35 cellular contexts compared by ENCODE assay signal in genomic region chr3:107947203-107947602, GRCh38.
DNase-seq lines count a peak whose midpoint lies in the region; ATAC-seq, FAIRE-seq and TF ChIP-seq lines count a peak whose summit lies in the region.
"Had no signal": no experiment of that assay in that cellular context is flagged by ENCODE, and none has a peak within 500 bp of the region (broad histone marks: within the 10 kb centered on the region; RNA-seq: fewer than 3 reads in every experiment).

No MANE protein-coding gene starts in this region.

- H3K9ac ChIP-seq in HepG2 (ENCODE audit: insufficient read depth, low read depth, low read length) (no peak overlapping the region), IMR-90 (ENCODE audit: low read depth, low read length) (no peak overlapping the region), K562 (ENCODE audit: insufficient read depth in 1 of 2, low read depth in 2 of 2, low read length in 2 of 2) (no peak overlapping the region)
- H3K9ac ChIP-seq: BLaER1; BLaER1 treated with 17β-estradiol and CSF1 and Interleukin-3, amounts not matched to agents 10 nM and 100 nM had no signal

- H3K79me2 ChIP-seq in HepG2 (ENCODE audit: insufficient read depth, low read length) (no peaks in the 10 kb centered on the region), K562 (ENCODE audit: control insufficient read depth, insufficient read depth, low read length) (no peaks in the 10 kb centered on the region)

- no peak overlapping the region for H4K5ac ChIP-seq in IMR-90 (ENCODE audit: low read depth, low read length)

- CTCF ChIA-PET in HepG2 (lab: Yijun Ruan, JAX; ENCODE audit: low intra/inter-chr PET ratio, low total read pairs): no interaction called here
- CTCF ChIA-PET in A549 (lab: Yijun Ruan, JAX): interaction anchor here (0.7 to 1.1 kb wide), 3 partner anchors 14 to 531 kb away, joined by 3 to 9 read pairs (median 3); no protein-coding TSS in a partner anchor
- CTCF ChIA-PET in IMR-90 (lab: Yijun Ruan, JAX): no interaction called here
- CTCF ChIA-PET in K562 (lab: Yijun Ruan, JAX; ENCODE audit: low intra/inter-chr PET ratio): no interaction called here
- CTCF ChIA-PET in WTC11 (lab: Charles Lee): interaction anchor here (0.6 to 1.0 kb wide), 2 partner anchors 167 to 256 kb away, joined by 3 read pairs; no protein-coding TSS in a partner anchor

- H2AK9ac ChIP-seq in IMR-90 (replicated peaks; ENCODE audit: low read depth, low read length, poor library complexity): no peak overlapping the region

- DNase-seq in HepG2 (ENCODE audit: low spot score) (no peak), right lobe of liver (no peak), A549 (ENCODE audit: low read depth in 1 of 2, low spot score in 1 of 2) (no peak), IMR-90 (no peak), K562 (ENCODE audit: extremely low read depth in 1 of 4, low spot score in 3 of 4) (no peak), WTC11 (ENCODE audit: low spot score) (no peak), hippocampal formation (lab: John Stamatoyannopoulos, UW) (no peak)
- DNase-seq in NK-92 treated with Interleukin-12 subunit alpha and Interleukin-12 subunit beta, amount 100 ng/mL, for 24 hours (lab: John Stamatoyannopoulos, UW): no peak
- DNase-seq: 8988T; ACHN; AML-193; BE2C; C1 segment of cervical spinal cord; Caco-2; Calu3; CD4-positive, alpha-beta memory T cell; CD4-positive, alpha-beta T cell; CD4-positive, CD25-positive, alpha-beta regulatory T cell; CD8-positive, alpha-beta memory T cell; CD8-positive, alpha-beta T cell; COR-L47; DMS 273 treated with DMSO at 0.1 percent for 48 hours; DMS153; DMS79; DMS79 treated with DMSO at 0.1 percent for 48 hours; DND-41; EL had no signal

- no peak overlapping the region for H3K27ac Mint-ChIP-seq in WTC11
- H3K27ac Mint-ChIP-seq: B cell; CD14-positive monocyte; CD4-positive, alpha-beta T cell; CD4-positive, CD25-positive, alpha-beta regulatory T cell; CD8-positive, alpha-beta memory T cell; CD8-positive, alpha-beta T cell had no signal

- H3K27me3 ChIP-seq in HepG2 (ENCODE audit: control insufficient read depth in 1 of 2, insufficient read depth in 2 of 2, low read length in 2 of 2) (peaks cover 0 to 11% of the 10 kb centered on the region in 2 experiments; a peak in 1 of 5 replicates), right lobe of liver (no peaks in the 10 kb centered on the region), IMR-90 (ENCODE audit: control insufficient read depth, insufficient read depth, low read length) (peaks cover 2% of the 10 kb centered on the region), K562 (ENCODE audit: control insufficient read depth in 2 of 2, insufficient read depth in 2 of 2, low read length in 2 of 2) (no peaks in the 10 kb centered on the region)
- H3K27me3 ChIP-seq: BE2C; BLaER1; BLaER1 treated with 17β-estradiol and CSF1 and Interleukin-3, amounts not matched to agents 10 nM and 100 nM had no signal

- no peak overlapping the region for H3K27ac ChIP-seq in HepG2 (ENCODE audit: extremely low read length, insufficient read depth, low read length)
- H3K27ac ChIP-seq in right lobe of liver: no peak overlapping the region
- no peak overlapping the region for H3K27ac ChIP-seq in A549
- H3K27ac ChIP-seq in IMR-90 (ENCODE audit: insufficient read depth, low read length): no peak overlapping the region
- no peak overlapping the region for H3K27ac ChIP-seq in K562 (ENCODE audit: extremely low read depth, low read depth, low read length)
- H3K27ac ChIP-seq: 22Rv1; BLaER1; BLaER1 treated with 17β-estradiol and CSF1 and Interleukin-3, amounts not matched to agents 10 nM and 100 nM; C4-2B had no signal

- no peak overlapping the region for H2BK20ac ChIP-seq in IMR-90 (ENCODE audit: low read depth, low read length)

- no peaks in the 10 kb centered on the region for H3K27me3 Mint-ChIP-seq in WTC11 (ENCODE audit: low read depth)
- H3K27me3 Mint-ChIP-seq: CD4-positive, alpha-beta T cell; CD4-positive, CD25-positive, alpha-beta regulatory T cell had no signal

- no peak overlapping the region for H3K4me3 ChIP-seq in HepG2 (replicated peaks in 1 of 3; ENCODE audit: insufficient read depth in 1 of 3, low read depth in 2 of 3, low read length in 3 of 3)
- H3K4me3 ChIP-seq in right lobe of liver: no peak overlapping the region
- H3K4me3 ChIP-seq in A549: no peak overlapping the region
- no peak overlapping the region for H3K4me3 ChIP-seq in IMR-90 (ENCODE audit: insufficient read depth, low read depth, low read length)
- H3K4me3 ChIP-seq in K562: no peak overlapping the region
- H3K4me3 ChIP-seq: BLaER1; BLaER1 treated with 17β-estradiol and CSF1 and Interleukin-3, amounts not matched to agents 10 nM and 100 nM had no signal

- peaks cover 4% of the 10 kb centered on the region for H3K9me3 Mint-ChIP-seq in WTC11
- H3K9me3 Mint-ChIP-seq: CD4-positive, alpha-beta T cell; CD8-positive, alpha-beta memory T cell; CD8-positive, alpha-beta T cell had no signal

- H3K4me1 ChIP-seq in HepG2 (ENCODE audit: insufficient read depth, low read length) (no peaks in the 10 kb centered on the region), right lobe of liver (no peaks in the 10 kb centered on the region), A549 (no peaks in the 10 kb centered on the region), IMR-90 (ENCODE audit: control insufficient read depth, insufficient read depth, low read length) (no peaks in the 10 kb centered on the region), K562 (replicated peaks in 1 of 2; ENCODE audit: control insufficient read depth in 2 of 2, insufficient read depth in 2 of 2, low read length in 2 of 2) (no peaks in the 10 kb centered on the region)
- H3K4me1 ChIP-seq: BE2C, Caco-2 had no signal

- no peaks in the 10 kb centered on the region for H3K36me3 Mint-ChIP-seq in WTC11
- H3K36me3 Mint-ChIP-seq: CD4-positive, alpha-beta memory T cell; CD4-positive, CD25-positive, alpha-beta regulatory T cell; CD8-positive, alpha-beta T cell had no signal

- TF ChIP-seq POLR2A in HepG2 (IDR thresholded peaks at IDR 0.05; ENCODE audit: insufficient read depth in 1 of 2, low read depth in 2 of 2, low read length in 2 of 2): no peak
- TF ChIP-seq POLR2A in right lobe of liver (IDR thresholded peaks at IDR 0.05): no peak
- no peak for TF ChIP-seq POLR2A in A549 (IDR thresholded peaks at IDR 0.05; ENCODE audit: low read length)
- no peak for TF ChIP-seq POLR2A in IMR-90 (IDR thresholded peaks at IDR 0.05; ENCODE audit: low read depth, low read length)
- no peak for TF ChIP-seq POLR2A in K562 (conservative IDR thresholded peaks at IDR 0.05)

- H3K4me3 Mint-ChIP-seq in WTC11: no peak overlapping the region
- H3K4me3 Mint-ChIP-seq: B cell; CD14-positive monocyte; CD4-positive, alpha-beta memory T cell; CD4-positive, alpha-beta T cell; CD4-positive, CD25-positive, alpha-beta regulatory T cell; CD8-positive, alpha-beta memory T cell; CD8-positive, alpha-beta T cell had no signal

- H3K36me3 ChIP-seq in HepG2 (replicated peaks in 1 of 2; ENCODE audit: control insufficient read depth in 1 of 2, insufficient read depth in 2 of 2, low read length in 2 of 2): no peaks in the 10 kb centered on the region
- no peaks in the 10 kb centered on the region for H3K36me3 ChIP-seq in right lobe of liver
- H3K36me3 ChIP-seq in IMR-90 (ENCODE audit: control insufficient read depth, insufficient read depth, low read length): no peaks in the 10 kb centered on the region
- H3K36me3 ChIP-seq in K562 (ENCODE audit: control insufficient read depth, insufficient read depth, low read length): no peaks in the 10 kb centered on the region
- H3K36me3 ChIP-seq: BE2C; BLaER1; BLaER1 treated with 17β-estradiol and CSF1 and Interleukin-3, amounts not matched to agents 10 nM and 100 nM had no signal

- no peak overlapping the region for H4K91ac ChIP-seq in IMR-90 (ENCODE audit: insufficient read depth, low read depth, low read length)

- no peak overlapping the region for H4K8ac ChIP-seq in IMR-90 (ENCODE audit: low read depth in 2 of 2, low read length in 2 of 2)

- no peak overlapping the region for H3K18ac ChIP-seq in IMR-90 (ENCODE audit: low read depth, low read length)

- in situ Hi-C loops in HepG2 (cut with HindIII; ENCODE audit: extremely low pct_ligation_motif_present, low pct_unique_long_range_greater_than_20kb) (no loop called here), IMR-90 (cut with MboI; ENCODE audit: low sequenced_read_pairs) (no loop called here), K562 (cut with MboI) (no loop called here)

- ATAC-seq in HepG2 (no peak), right lobe of liver (no peak), A549 (no peak), IMR-90 (ENCODE audit: low read depth) (no peak), K562 (no peak), WTC11 (no peak)
- ATAC-seq: CD8-positive, alpha-beta T cell had no signal

- H2AFZ ChIP-seq in HepG2 (ENCODE audit: low read length): no peak overlapping the region
- H2AFZ ChIP-seq in IMR-90 (replicated peaks; ENCODE audit: low read length, poor library complexity): no peak overlapping the region
- no peak overlapping the region for H2AFZ ChIP-seq in K562 (ENCODE audit: low read depth, low read length)

- no peak overlapping the region for H3K56ac ChIP-seq in IMR-90 (ENCODE audit: extremely low read depth, insufficient read depth, low read length)

- H2BK120ac ChIP-seq in IMR-90 (ENCODE audit: low read depth, low read length): no peak overlapping the region

- no peak for FAIRE-seq in HepG2 (lab: Jason Lieb, UNC)
- no peak for FAIRE-seq in A549 (lab: Jason Lieb, UNC)
- no peak for FAIRE-seq in K562 (lab: Jason Lieb, UNC)
- FAIRE-seq: A204.1, D721Med had no signal

- no peak overlapping the region for H2BK5ac ChIP-seq in IMR-90 (ENCODE audit: low read depth, low read length, poor library complexity, severe bottlenecking)

- POLR2A ChIA-PET in HepG2 (lab: Yijun Ruan, JAX) (no interaction called here), A549 (lab: Yijun Ruan, JAX) (no interaction called here), IMR-90 (lab: Charles Lee; ENCODE audit: unreplicated experiment) (no interaction called here), K562 (lab: Yijun Ruan, JAX) (no interaction called here), WTC11 (lab: Charles Lee) (no interaction called here)

- H3K4me2 ChIP-seq in HepG2 (ENCODE audit: low read depth, low read length): no peak overlapping the region
- H3K4me2 ChIP-seq in A549: no peak overlapping the region
- H3K4me2 ChIP-seq in IMR-90 (ENCODE audit: low read depth, low read length): no peak overlapping the region
- no peak overlapping the region for H3K4me2 ChIP-seq in K562 (ENCODE audit: insufficient read depth, low read length)
- H3K4me2 ChIP-seq: BLaER1; BLaER1 treated with 17β-estradiol and CSF1 and Interleukin-3, amounts not matched to agents 10 nM and 100 nM had no signal

- TF ChIP-seq RAD21 in HepG2 (CRISPR knock-in tag; IDR thresholded peaks at IDR 0.05) (no peak), A549 (conservative IDR thresholded peaks at IDR 0.05 in 1 of 2, IDR thresholded peaks at IDR 0.05 in 1 of 2) (no peak), IMR-90 (IDR thresholded peaks at IDR 0.05; ENCODE audit: low read length) (no peak), K562 (CRISPR knock-in tag; conservative IDR thresholded peaks at IDR 0.05 in 1 of 2, IDR thresholded peaks at IDR 0.05 in 1 of 2) (no peak)

- dilution Hi-C loops in IMR-90 (cut with HindIII; ENCODE audit: low sequenced_read_pairs, unreplicated experiment): no loop called here

- H3K9me3 ChIP-seq in HepG2 (ENCODE audit: low read length) (no peaks in the 10 kb centered on the region), right lobe of liver (no peaks in the 10 kb centered on the region), A549 (no peaks in the 10 kb centered on the region), IMR-90 (ENCODE audit: control insufficient read depth, insufficient read depth, low read length) (no peaks in the 10 kb centered on the region), K562 (replicated peaks; ENCODE audit: control insufficient read depth, insufficient read depth, low read depth, low read length) (no peaks in the 10 kb centered on the region)
- H3K9me3 ChIP-seq: BE2C; BLaER1; BLaER1 treated with 17β-estradiol and CSF1 and Interleukin-3, amounts not matched to agents 10 nM and 100 nM; Caco-2 had no signal

- TF ChIP-seq EP300 in HepG2 (IDR thresholded peaks at IDR 0.05; ENCODE audit: low read depth in 2 of 2, low read length in 2 of 2): no peak
- no peak for TF ChIP-seq EP300 in HepG2 (CRISPR knock-in tag; IDR thresholded peaks at IDR 0.05; ENCODE audit: borderline replicate concordance)
- no peak for TF ChIP-seq EP300 in A549 (IDR thresholded peaks at IDR 0.05)
- no peak for TF ChIP-seq EP300 in K562 (IDR thresholded peaks at IDR 0.05; ENCODE audit: low read length)

- H3K79me1 ChIP-seq in IMR-90 (ENCODE audit: low read depth in 1 of 2, low read length in 2 of 2): no peaks in the 10 kb centered on the region

- intact Hi-C loops in HepG2 (cut with micrococcal nuclease; ENCODE audit: unreplicated experiment) (loop anchor here (10.0 kb wide), 1 partner anchor 198 kb away; no protein-coding TSS in a partner anchor), right lobe of liver (cut with DNase I) (no loop called here), IMR-90 (cut with micrococcal nuclease) (no loop called here), K562 (cut with micrococcal nuclease) (no loop called here)

- H2AK5ac ChIP-seq in IMR-90 (ENCODE audit: low read depth, low read length): no peak overlapping the region

- peaks cover 10% of the 10 kb centered on the region for H3K4me1 Mint-ChIP-seq in WTC11

- no peak overlapping the region for H2BK15ac ChIP-seq in IMR-90 (ENCODE audit: low read depth, low read length)

- no TSS peak for BruUV-seq in HepG2 (replicated peaks; lab: Mats Ljungman, UMichigan)
- no TSS peak for BruUV-seq in IMR-90 (replicated peaks; lab: Mats Ljungman, UMichigan)
- BruUV-seq in K562 (replicated peaks; lab: Mats Ljungman, UMichigan): no TSS peak

- H3K23ac ChIP-seq in IMR-90 (ENCODE audit: low read depth, low read length): no peak overlapping the region

- H3K9me1 ChIP-seq in IMR-90 (ENCODE audit: insufficient read depth, low read length) (no peaks in the 10 kb centered on the region), K562 (ENCODE audit: control insufficient read depth, insufficient read depth, low read length) (no peaks in the 10 kb centered on the region)

- H4K20me1 ChIP-seq in HepG2 (ENCODE audit: insufficient read depth, low read length) (no peaks in the 10 kb centered on the region), IMR-90 (ENCODE audit: insufficient read depth, low read length) (no peaks in the 10 kb centered on the region), K562 (replicated peaks; ENCODE audit: control insufficient read depth, insufficient read depth, low read length) (no peaks in the 10 kb centered on the region)
- H4K20me1 ChIP-seq: BLaER1; BLaER1 treated with 17β-estradiol and CSF1 and Interleukin-3, amounts not matched to agents 10 nM and 100 nM had no signal

- no peak overlapping the region for H3K14ac ChIP-seq in IMR-90 (replicated peaks; ENCODE audit: low read depth, low read length)

- no peak overlapping the region for H3K4ac ChIP-seq in IMR-90 (ENCODE audit: low read depth, low read length)

- no peak for TF ChIP-seq CTCF in HepG2 (CRISPR knock-in tag; IDR thresholded peaks at IDR 0.05)
- TF ChIP-seq CTCF in right lobe of liver (IDR thresholded peaks at IDR 0.05): no peak
- TF ChIP-seq CTCF in A549 (IDR thresholded peaks at IDR 0.05): no peak
- TF ChIP-seq CTCF in IMR-90 (conservative IDR thresholded peaks at IDR 0.05; ENCODE audit: low read depth, low read length): no peak
- TF ChIP-seq CTCF in K562 (IDR thresholded peaks at IDR 0.05 in 2 of 3, conservative IDR thresholded peaks at IDR 0.05 in 1 of 3; ENCODE audit: insufficient read depth in 2 of 3, low read depth in 1 of 3, low read length in 3 of 3): no peak
- no peak for TF ChIP-seq CTCF in WTC11 (IDR thresholded peaks at IDR 0.05)

Comparison
In these comparisons a context has a peak if more than half of its experiments do, and no peak if none do; other contexts are left out.
1. CTCF ChIA-PET loops: an anchor here in A549 (0.7 to 1.1 kb wide) and WTC11 (0.6 to 1.0 kb wide); none called in HepG2, IMR-90 and K562.
2. Of the 241 proteins assayed by ChIP-seq in both HepG2 and K562: peak only in HepG2: none; only in K562: none; in both: MAFF and MAFK; in neither: 239.